Comparison of ENCODE assay signal across 24 cellular contexts in genomic region chr1:54108156-54108555, GRCh38. TPM values are rescaled to one million over a fixed set of nuclear protein-coding genes. Genes with fewer than 3 reads are reported as not detected.
"Had no signal": no experiment of that assay in that cellular context is flagged by ENCODE, and none has a peak within 500 bp of the region (broad histone marks: within the 10 kb centered on the region; RNA-seq: fewer than 3 reads in every experiment).

No MANE protein-coding gene starts in this region.

- H3K9ac ChIP-seq: KMS-11 had no signal

- H3K9me3 ChIP-seq: SJSA1 had no signal

- H3K36me3 ChIP-seq: SJSA1 had no signal

- H3K4me2 ChIP-seq: KMS-11 had no signal

- FAIRE-seq: HepG2, RCC 7860 had no signal

- DNase-seq: IMR-90, Kasumi-1, MM.1S, NCI-H1105, NCI-H1417, NCI-H1436 treated with DMSO at 0.1 percent for 48 hours, NCI-H1694, NCI-H187 treated with DMSO at 0.1 percent for 48 hours, NCI-H2029 treated with DMSO at 0.1 percent for 48 hours, NCI-H2171 treated with DMSO at 0.1 percent for 48 hours, NCI-H345, NCI-H446 treated with DMSO at 0.1 percent for 48 hours, NCI-H510A treated with DMSO at 0.1 percent for 48 hours, NCI-H526, Right ventricle myocardium superior, RPMI8226, SIG-M5 had no signal

- H3K4me3 ChIP-seq: SJSA1, SK-N-MC had no signal

- H3K27ac ChIP-seq: KMS-11, SJSA1, SK-N-MC had no signal

- ATAC-seq: HepG2 had no signal

- H3K27me3 ChIP-seq: SJSA1 had no signal

RNA-seq across cellular contexts. Expression of gene CDCP2, which starts 44.6 kb away (rescaled TPM):
- total RNA-seq: HepG2, HT1080, IMR-90, M059J, Right ventricle myocardium superior, SJSA1 had no signal
- polyA plus RNA-seq: HepG2, IMR-90 had no signal
